Comparison of ENCODE assay signal across 34 cellular contexts in the genomic region with DNA sequence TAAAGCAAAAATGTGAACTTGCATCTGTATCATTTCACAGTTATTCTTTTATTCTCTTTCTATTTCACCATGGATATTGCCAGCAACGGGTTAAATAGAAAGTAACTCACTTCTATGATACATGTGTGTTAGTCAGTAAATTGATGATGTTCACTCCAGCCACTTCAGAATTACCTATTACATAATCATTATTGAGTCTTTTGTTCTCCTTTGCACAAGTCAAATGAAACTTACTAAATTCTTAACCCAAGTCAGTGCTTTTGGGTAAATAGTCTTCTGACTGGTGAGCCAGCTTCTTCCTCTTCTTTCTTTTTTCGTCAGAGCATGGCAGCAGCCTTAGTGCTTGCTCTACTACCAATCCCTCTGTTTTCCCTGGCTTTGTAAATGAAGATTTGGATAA.
"Had no signal": no experiment of that assay in that cellular context is flagged by ENCODE, and none has a peak within 500 bp of the region (broad histone marks: within the 10 kb centered on the region; RNA-seq: fewer than 3 reads in every experiment).

No MANE protein-coding gene starts in this region.

- H3K27ac Mint-ChIP-seq: activated naive CD8-positive, alpha-beta T cell; activated T-helper 2 cell treated with anti-CD3 and anti-CD28 coated beads, Interferon-gamma antibody, Interleukin-2, Interleukin-4, amounts not matched to agents 10 μg/mL and 5 μg/mL and 100 μg/mL, durations not matched to agents 14 hours and 24 hours and 36 hours; naive B cell; T-helper 2 cell treated with Interferon-gamma antibody and Interleukin-4, amounts not matched to agents 5 μg/mL and 100 μg/mL, for 36 hours had no signal

- H3K27me3 ChIP-seq: adrenal gland, body of pancreas, cardiac muscle cell, gastrocnemius medialis, hepatocyte, pancreas, stomach, thyroid gland, upper lobe of left lung, vagina had no signal

- H3K4me1 Mint-ChIP-seq: naive B cell had no signal

- H3K4me1 ChIP-seq: prostate gland, thyroid gland had no signal

- H3K36me3 Mint-ChIP-seq: activated CD4-positive, alpha-beta memory T cell treated with anti-CD3 and anti-CD28 coated beads for 36 hours; activated naive CD8-positive, alpha-beta T cell; naive B cell had no signal

- H3K4me3 Mint-ChIP-seq: activated CD4-positive, alpha-beta memory T cell treated with anti-CD3 and anti-CD28 coated beads for 36 hours; activated naive CD8-positive, alpha-beta T cell; naive B cell; T-helper 2 cell treated with Interferon-gamma antibody and Interleukin-4, amounts not matched to agents 5 μg/mL and 100 μg/mL, for 36 hours had no signal

- H3K36me3 ChIP-seq: adrenal gland, cardiac muscle cell, gastrocnemius medialis, pancreas, prostate gland, stomach, thyroid gland, upper lobe of left lung, vagina had no signal

- H3K79me2 ChIP-seq: hepatocyte had no signal

- H2AFZ ChIP-seq: hepatocyte had no signal

- H3K4me3 ChIP-seq: adrenal gland, body of pancreas, cardiac muscle cell, coronary artery, dorsolateral prefrontal cortex, gastrocnemius medialis, hepatocyte, pancreas, prostate gland, skin epidermis, stomach, thyroid gland, upper lobe of left lung, vagina had no signal

- ATAC-seq: body of pancreas, gastrocnemius medialis, left cardiac atrium, pancreas, sciatic nerve had no signal

- DNase-seq: activated CD4-positive, alpha-beta memory T cell treated with anti-CD3 and anti-CD28 coated beads for 36 hours; activated CD4-positive, alpha-beta T cell treated with anti-CD3 and anti-CD28 coated beads for 48 hours; activated CD8-positive, alpha-beta memory T cell treated with anti-CD3 and anti-CD28 coated beads, Interleukin-2, amount 50 U/mL, for 4 hours; activated T-cell treated with anti-CD3 and anti-CD28 coated beads, Interleukin-2, amount 50 U/mL, for 1 hour; adrenal gland; aorta; body of pancreas; dorsolateral prefrontal cortex; effector memory CD4-positive, alpha-beta T cell; erythroblast; gastrocnemius medialis; islet precursor cell; left cardiac atrium; mammary epithelial cell; naive B cell; pancreas; retina; stimulated activated CD4-positive, alpha-beta T cell treated with anti-CD3 and anti-CD28 coated beads, Interleukin-12 subunit alpha, Interleukin-12 subunit beta, amount 100 ng/mL, for 4 hours; stimulated activated CD4-positive, alpha-beta T cell treated with anti-CD3 and anti-CD28 coated beads, Interleukin-4, amount 100 ng/mL, for 1 hour; stomach; T-helper 1 cell; thyroid gland; upper lobe of left lung had no signal

- H3K9me3 Mint-ChIP-seq: activated CD4-positive, alpha-beta memory T cell treated with anti-CD3 and anti-CD28 coated beads for 36 hours; activated T-helper 2 cell treated with anti-CD3 and anti-CD28 coated beads, Interferon-gamma antibody, Interleukin-2, Interleukin-4, amounts not matched to agents 10 μg/mL and 5 μg/mL and 100 μg/mL, durations not matched to agents 14 hours and 24 hours and 36 hours; T-helper 2 cell treated with Interferon-gamma antibody and Interleukin-4, amounts not matched to agents 5 μg/mL and 100 μg/mL, for 36 hours had no signal

- H3K27ac ChIP-seq: body of pancreas, cardiac muscle cell, hepatocyte, pancreas, prostate gland, skin epidermis, stomach, thyroid gland, upper lobe of left lung, vagina, VCaP had no signal
